Comparison of ENCODE assay signal across 8 cellular contexts in genomic region chr17:73998246-73999220, GRCh38.
DNase-seq lines count a peak whose midpoint lies in the region; ATAC-seq and TF ChIP-seq lines count a peak whose summit lies in the region.

No MANE protein-coding gene starts in this region.

- ATAC-seq in GM19324 (IDR thresholded peaks at IDR 0.05; ENCODE audit: low FRiP score, unreplicated experiment) (peak; percentile 68), GM19328 (IDR thresholded peaks at IDR 0.05; ENCODE audit: unreplicated experiment) (no peak)
- ATAC-seq in activated CD4-positive, CD25-positive, alpha-beta regulatory T cell treated with anti-CD3 and anti-CD28 coated beads, Interleukin-2, amount 50 U/mL, for 24 hours = peak; percentile 46 to 49
- peak; percentile 58 for ATAC-seq in central memory CD8-positive, alpha-beta T cell (replicated peaks; ENCODE audit: extremely low read depth, poor library complexity, severe bottlenecking)

- peak; percentile 23 for TF ChIP-seq CTCF in AG09319 (IDR thresholded peaks at IDR 0.05; ENCODE audit: low read depth, low read length)
- peak; percentile 69 for TF ChIP-seq CTCF in mesothelial cell of epicardium (IDR thresholded peaks at IDR 0.05; ENCODE audit: unreplicated experiment)

- peaks cover 46% of the 10 kb centered on the region for H3K27me3 Mint-ChIP-seq in central memory CD8-positive, alpha-beta T cell
- H3K27me3 Mint-ChIP-seq in mesothelial cell of epicardium (ENCODE audit: low read depth) = peaks cover 15% of the 10 kb centered on the region

- no peaks in the 10 kb centered on the region for H3K9me3 Mint-ChIP-seq in central memory CD8-positive, alpha-beta T cell
- no peaks in the 10 kb centered on the region for H3K9me3 Mint-ChIP-seq in mesothelial cell of epicardium

- DNase-seq in AG09319 (ENCODE audit: extremely low read depth, low read depth) = no peak
- peak; percentile 90 for DNase-seq in NCI-H1092 treated with DMSO at 0.1 percent for 48 hours (lab: John Stamatoyannopoulos, UW)
- DNase-seq in central memory CD8-positive, alpha-beta T cell (ENCODE audit: low spot score in 2 of 2) = peak; percentile 25 to 49
- DNase-seq in mesothelial cell of epicardium (ENCODE audit: low spot score in 2 of 2, unreplicated experiment in 2 of 2) = peak in 1 of 2 experiments; percentile 69
- DNase-seq in stimulated activated CD8-positive, alpha-beta memory T cell treated with anti-CD3 and anti-CD28 coated beads, Interleukin-7, amount 100 ng/mL, for 48 hours (ENCODE audit: extremely low read depth in 1 of 2, low read depth in 1 of 2) = peak; percentile 24 to 29

- no peaks in the 10 kb centered on the region for H3K36me3 Mint-ChIP-seq in central memory CD8-positive, alpha-beta T cell (ENCODE audit: insufficient read depth)
- H3K36me3 Mint-ChIP-seq in mesothelial cell of epicardium = no peaks in the 10 kb centered on the region

- no peak overlapping the region for H3K4me3 Mint-ChIP-seq in central memory CD8-positive, alpha-beta T cell
- H3K4me3 Mint-ChIP-seq in mesothelial cell of epicardium = no peak overlapping the region

- H3K4me1 Mint-ChIP-seq in central memory CD8-positive, alpha-beta T cell = no peaks in the 10 kb centered on the region
- H3K4me1 Mint-ChIP-seq in mesothelial cell of epicardium = peaks cover 15% of the 10 kb centered on the region

- H3K27ac Mint-ChIP-seq in central memory CD8-positive, alpha-beta T cell (ENCODE audit: low read depth) = no peak overlapping the region
- no peak overlapping the region for H3K27ac Mint-ChIP-seq in mesothelial cell of epicardium
